16 cellular contexts compared by ENCODE assay signal in the genomic region with DNA sequence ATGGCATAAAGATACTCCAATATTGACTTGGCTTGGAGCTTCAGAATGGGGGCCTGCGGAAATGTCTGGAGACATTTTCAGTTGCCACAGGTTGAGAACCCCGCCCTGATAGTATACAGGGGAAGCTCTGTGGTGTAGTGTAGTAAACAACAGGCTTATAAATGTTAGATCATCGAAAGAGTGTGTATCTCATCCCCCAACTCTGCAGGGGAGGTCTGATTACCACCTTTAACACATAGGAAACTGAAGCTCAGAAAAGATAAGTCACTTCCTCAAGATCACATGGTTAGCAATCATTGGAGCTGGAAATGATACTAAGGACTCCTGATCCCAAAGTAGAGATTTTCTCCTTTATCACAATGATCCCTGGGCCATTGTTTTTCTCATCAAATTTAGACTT.
DNase-seq lines count a peak whose midpoint lies in the region; ATAC-seq, FAIRE-seq and TF ChIP-seq lines count a peak whose summit lies in the region.
"Had no signal": no experiment of that assay in that cellular context is flagged by ENCODE, and none has a peak within 500 bp of the region (broad histone marks: within the 10 kb centered on the region; RNA-seq: fewer than 3 reads in every experiment).

No MANE protein-coding gene starts in this region.

- H3K9me1 ChIP-seq in endothelial cell of umbilical vein (replicated peaks; ENCODE audit: control insufficient read depth, extremely low read depth, insufficient read depth, low read length), result no peaks in the 10 kb centered on the region

- peak overlapping the region; percentile 98 for H3K27ac Mint-ChIP-seq in nephron progenitor cell
- no peak overlapping the region for H3K27ac Mint-ChIP-seq in CD8-positive, alpha-beta T cell

- CTCF ChIA-PET in endothelial cell of umbilical vein (lab: Charles Lee), result interaction anchor here (0.9 to 8.0 kb wide), 7 partner anchors 16 to 172 kb away, joined by 3 to 114 read pairs (median 4); no protein-coding TSS in a partner anchor
- CTCF ChIA-PET in CD8-positive, alpha-beta T cell (lab: Charles Lee), result interaction anchor here (1.5 kb wide), 1 partner anchor 37 kb away, joined by 3 read pairs; no protein-coding TSS in a partner anchor

- H3K36me3 ChIP-seq in SJCRH30 (no peaks in the 10 kb centered on the region), endothelial cell of umbilical vein (ENCODE audit: control insufficient read depth in 2 of 2, extremely low read depth in 1 of 2, insufficient read depth in 2 of 2, low read length in 2 of 2) (no peaks in the 10 kb centered on the region)
- no peaks in the 10 kb centered on the region for H3K36me3 ChIP-seq in CD8-positive, alpha-beta T cell (ENCODE audit: insufficient read depth, low read length)

- intact Hi-C loops in endothelial cell of umbilical vein (cut with micrococcal nuclease), result loop anchor here (2.0 to 10.0 kb wide), 2 partner anchors 28 to 324 kb away; no protein-coding TSS in a partner anchor
- intact Hi-C loops in CD8-positive, alpha-beta T cell (cut with DNase I, micrococcal nuclease), result no loop called here

- H3K9me3 ChIP-seq in SJCRH30 (replicated peaks), result no peaks in the 10 kb centered on the region
- no peaks in the 10 kb centered on the region for H3K9me3 ChIP-seq in endothelial cell of umbilical vein (replicated peaks; ENCODE audit: control insufficient read depth, insufficient read depth, low read length)
- H3K9me3 ChIP-seq in CD8-positive, alpha-beta T cell (ENCODE audit: low read length), result no peaks in the 10 kb centered on the region

- no peak overlapping the region for H3K4me3 Mint-ChIP-seq in nephron progenitor cell
- H3K4me3 Mint-ChIP-seq in CD8-positive, alpha-beta T cell, result no peak overlapping the region

- no TSS peak for BruUV-seq in endothelial cell of umbilical vein (replicated peaks; lab: Mats Ljungman, UMichigan)

- no peak for FAIRE-seq in endothelial cell of umbilical vein (lab: Jason Lieb, UNC)

- H4K20me1 ChIP-seq in endothelial cell of umbilical vein (replicated peaks; ENCODE audit: control insufficient read depth, extremely low read depth, insufficient read depth, low read length), result no peaks in the 10 kb centered on the region

- TF ChIP-seq CTCF in endothelial cell of umbilical vein (IDR thresholded peaks at IDR 0.05; ENCODE audit: extremely low read depth in 1 of 2, insufficient read depth in 1 of 2, low read depth in 1 of 2, low read length in 2 of 2) (no peak), nephron progenitor cell (IDR thresholded peaks at IDR 0.05) (no peak)
- no peak for TF ChIP-seq CTCF in CD8-positive, alpha-beta T cell (IDR thresholded peaks at IDR 0.05)

- no peak for TF ChIP-seq POLR2A in endothelial cell of umbilical vein (IDR thresholded peaks at IDR 0.05; ENCODE audit: low read depth, low read length)

- H3K27me3 Mint-ChIP-seq in nephron progenitor cell (ENCODE audit: low read depth, poor library complexity), result no peaks in the 10 kb centered on the region
- no peaks in the 10 kb centered on the region for H3K27me3 Mint-ChIP-seq in CD8-positive, alpha-beta T cell (ENCODE audit: low read depth)

- no peaks in the 10 kb centered on the region for H3K9me3 Mint-ChIP-seq in nephron progenitor cell
- H3K9me3 Mint-ChIP-seq in CD8-positive, alpha-beta T cell, result no peaks in the 10 kb centered on the region

- peak overlapping the region; percentile 86 for H3K27ac ChIP-seq in SJCRH30
- no peak overlapping the region for H3K27ac ChIP-seq in endothelial cell of umbilical vein (ENCODE audit: insufficient read depth, low read depth, low read length)
- H3K27ac ChIP-seq in CD8-positive, alpha-beta T cell (ENCODE audit: low read depth, low read length), result no peak overlapping the region
- H3K27ac ChIP-seq: PC-9 had no signal

- peaks cover 78% of the 10 kb centered on the region for H3K4me1 Mint-ChIP-seq in nephron progenitor cell
- H3K4me1 Mint-ChIP-seq in CD8-positive, alpha-beta T cell (ENCODE audit: low read depth), result no peaks in the 10 kb centered on the region

- ATAC-seq in CD8-positive, alpha-beta T cell, result no peak
- ATAC-seq in esophagus mucosa, result no peak

- H3K79me2 ChIP-seq in endothelial cell of umbilical vein (ENCODE audit: control insufficient read depth, insufficient read depth, low read length), result no peaks in the 10 kb centered on the region

- peaks cover 4% of the 10 kb centered on the region for H3K36me3 Mint-ChIP-seq in nephron progenitor cell (ENCODE audit: low read depth)
- H3K36me3 Mint-ChIP-seq in CD8-positive, alpha-beta T cell, result no peaks in the 10 kb centered on the region

- peak; percentile 16 for DNase-seq in HT1080 (ENCODE audit: low read depth)
- DNase-seq in SJCRH30, result peak in 1 of 2 experiments; percentile 30
- DNase-seq in endothelial cell of umbilical vein (ENCODE audit: low read depth, low spot score), result peak; percentile 39
- no peak for DNase-seq in nephron progenitor cell
- no peak for DNase-seq in RPMI8226
- DNase-seq in CD8-positive, alpha-beta T cell, result no peak
- DNase-seq: HCEC 1CT; KBM-7; NCI-H1048; NCI-H146; NCI-H2081 treated with DMSO at 0.1 percent for 48 hours; NCI-H526; NK-92 treated with Interleukin-12 subunit alpha and Interleukin-12 subunit beta, amount 100 ng/mL, for 24 hours; PC-9; SHP77 had no signal

- H3K27me3 ChIP-seq in SJCRH30 (no peaks in the 10 kb centered on the region), endothelial cell of umbilical vein (ENCODE audit: control insufficient read depth in 2 of 2, insufficient read depth in 2 of 2, low read length in 2 of 2) (no peaks in the 10 kb centered on the region)
- H3K27me3 ChIP-seq in CD8-positive, alpha-beta T cell (ENCODE audit: insufficient read depth, low read length), result no peaks in the 10 kb centered on the region

- dilution Hi-C loops in endothelial cell of umbilical vein (cut with MboI; ENCODE audit: extremely low pct_ligation_motif_present, low sequenced_read_pairs), result no loop called here

- H3K4me3 ChIP-seq in SJCRH30, result no peak overlapping the region
- H3K4me3 ChIP-seq in endothelial cell of umbilical vein (replicated peaks in 1 of 3; ENCODE audit: insufficient read depth in 1 of 3, low read depth in 1 of 3, low read length in 3 of 3), result no peak overlapping the region
- H3K4me3 ChIP-seq in CD8-positive, alpha-beta T cell (ENCODE audit: low read depth, low read length), result no peak overlapping the region
- H3K4me3 ChIP-seq: PC-9 had no signal

- no peak overlapping the region for H2AFZ ChIP-seq in endothelial cell of umbilical vein (ENCODE audit: low read depth, low read length)
- H2AFZ ChIP-seq: PC-9 had no signal

- H3K9ac ChIP-seq in endothelial cell of umbilical vein (replicated peaks; ENCODE audit: extremely low read depth, insufficient read depth, low read length), result no peak overlapping the region

- H3K4me1 ChIP-seq in SJCRH30 (peaks cover 31% of the 10 kb centered on the region), endothelial cell of umbilical vein (ENCODE audit: control insufficient read depth, extremely low read depth, insufficient read depth, low read length) (peaks cover 12% of the 10 kb centered on the region)
- H3K4me1 ChIP-seq in CD8-positive, alpha-beta T cell (ENCODE audit: insufficient read depth, low read length), result no peaks in the 10 kb centered on the region

- H3K4me2 ChIP-seq in endothelial cell of umbilical vein (ENCODE audit: insufficient read depth, low read length), result no peak overlapping the region
- H3K4me2 ChIP-seq: PC-9 had no signal

- POLR2A ChIA-PET in endothelial cell of umbilical vein (lab: Charles Lee), result no interaction called here
- POLR2A ChIA-PET in CD8-positive, alpha-beta T cell (lab: Charles Lee), result no interaction called here

TF ChIP-seq in endothelial cell of umbilical vein, 7 proteins besides CTCF, POLR2A, EP300 and RAD21:
- TF ChIP-seq MYC (IDR thresholded peaks at IDR 0.05; ENCODE audit: low read depth, low read length) (no peak), JUN (IDR thresholded peaks at IDR 0.05; ENCODE audit: borderline replicate concordance, insufficient read depth, insufficient read length, low read depth) (no peak), FOS (IDR thresholded peaks at IDR 0.05; ENCODE audit: borderline replicate concordance, insufficient read depth, low read length) (no peak), POLR2AphosphoS5 (IDR thresholded peaks at IDR 0.05; ENCODE audit: insufficient read depth, low read depth, low read length) (no peak), GATA2 (IDR thresholded peaks at IDR 0.05; ENCODE audit: insufficient read depth, insufficient read length, low read depth, low read length) (no peak), EZH2 (IDR thresholded peaks at IDR 0.05; ENCODE audit: borderline replicate concordance, low read depth, low read length, severe bottlenecking) (no peak)
- TF ChIP-seq, protein P1, sequence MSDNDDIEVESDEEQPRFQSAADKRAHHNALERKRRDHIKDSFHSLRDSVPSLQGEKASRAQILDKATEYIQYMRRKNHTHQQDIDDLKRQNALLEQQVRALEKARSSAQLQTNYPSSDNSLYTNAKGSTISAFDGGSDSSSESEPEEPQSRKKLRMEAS (IDR thresholded peaks at IDR 0.05; ENCODE audit: insufficient read depth, insufficient read length), result no peak

Comparison
In these comparisons a context has a peak if more than half of its experiments do, and no peak if none do; other contexts are left out.
1. DNase-seq: peak in HT1080 (single experiment) and endothelial cell of umbilical vein (single experiment); none in nephron progenitor cell (single experiment), RPMI8226 (single experiment) and CD8-positive, alpha-beta T cell (0 of 7).